ENCODE assay signal across 14 cellular contexts in the genomic region with DNA sequence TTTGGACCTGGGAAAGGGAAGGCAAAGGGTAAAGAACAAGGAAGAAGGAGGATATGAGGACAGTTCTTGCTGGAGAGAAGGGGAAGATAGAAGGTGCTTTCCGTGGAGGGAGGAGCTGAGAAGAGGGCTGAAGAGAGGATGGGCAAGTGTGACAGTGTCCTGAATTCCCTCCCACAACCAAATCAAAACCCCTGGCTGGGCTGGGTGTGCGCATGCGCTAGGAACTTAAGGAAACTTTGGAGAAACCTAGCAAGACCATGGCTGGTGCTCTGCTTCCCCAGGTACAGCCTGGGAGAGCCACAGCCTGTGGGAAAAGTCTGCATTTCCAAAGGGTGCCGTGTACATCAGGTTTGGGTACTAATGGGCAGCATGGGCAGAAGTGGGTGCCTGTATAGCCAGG. TPM values are rescaled to one million over a fixed set of nuclear protein-coding genes. Genes with fewer than 3 reads are reported as not detected.
A peak's percentile ranks its signal among the peaks of the same experiment; 100 is the strongest.
DNase-seq lines count a peak whose midpoint lies in the region; ATAC-seq and TF ChIP-seq lines count a peak whose summit lies in the region.
"Had no signal": no experiment of that assay in that cellular context is flagged by ENCODE, and none has a peak within 500 bp of the region (broad histone marks: within the 10 kb centered on the region; RNA-seq: fewer than 3 reads in every experiment).

No MANE protein-coding gene starts in this region.

- no peaks in the 10 kb centered on the region for H3K79me2 ChIP-seq in GM23248 (ENCODE audit: insufficient read depth)
- no peaks in the 10 kb centered on the region for H3K79me2 ChIP-seq in PC-3 (ENCODE audit: low read length)

- DNase-seq in GM23248 (no peak), PC-3 (no peak), mesenchymal stem cell (no peak), NCI-H345 treated with DMSO at 0.1 percent for 48 hours (lab: John Stamatoyannopoulos, UW; ENCODE audit: unreplicated experiment) (no peak), heart right ventricle (no peak)
- DNase-seq in CD4-positive, alpha-beta T cell = no peak
- DNase-seq: BE2C; Caco-2; CD8-positive, alpha-beta T cell; DMS53; GF-D8 had no signal

- H2BK5ac ChIP-seq in mesenchymal stem cell (ENCODE audit: low read depth, low read length, poor library complexity, severe bottlenecking) = no peak overlapping the region

- H3K9me2 ChIP-seq in GM23248 (ENCODE audit: insufficient read depth) = no peaks in the 10 kb centered on the region
- H3K9me2 ChIP-seq in PC-3 (replicated peaks; ENCODE audit: low read length) = no peaks in the 10 kb centered on the region

- H3K4me3 ChIP-seq in GM23248 = no peak overlapping the region
- no peak overlapping the region for H3K4me3 ChIP-seq in PC-3 (ENCODE audit: low read length)
- no peak overlapping the region for H3K4me3 ChIP-seq in mesenchymal stem cell (ENCODE audit: insufficient read depth in 1 of 2, low read depth in 1 of 2, low read length in 2 of 2)
- no peak overlapping the region for H3K4me3 ChIP-seq in skeletal muscle satellite cell (ENCODE audit: low read length)
- no peak overlapping the region for H3K4me3 ChIP-seq in heart right ventricle
- H3K4me3 ChIP-seq: HAP-1 had no signal

- peaks cover 38% of the 10 kb centered on the region for H3K4me1 ChIP-seq in GM23248 (ENCODE audit: insufficient read depth)
- peaks cover 50% of the 10 kb centered on the region for H3K4me1 ChIP-seq in PC-3 (ENCODE audit: insufficient read depth, low read length)
- peaks cover 3% of the 10 kb centered on the region for H3K4me1 ChIP-seq in mesenchymal stem cell (ENCODE audit: control insufficient read depth, insufficient read depth, low read depth, low read length)
- H3K4me1 ChIP-seq in skeletal muscle satellite cell (ENCODE audit: control insufficient read depth, insufficient read depth, low read length) = peaks cover 54% of the 10 kb centered on the region
- no peaks in the 10 kb centered on the region for H3K4me1 ChIP-seq in heart right ventricle
- H3K4me1 ChIP-seq: BE2C, HAP-1 had no signal

- peaks cover 57% of the 10 kb centered on the region for H3K27me3 Mint-ChIP-seq in CD4-positive, alpha-beta T cell

- H3K27ac ChIP-seq in GM23248 (no peak overlapping the region), PC-3 (ENCODE audit: low read length) (no peak overlapping the region), mesenchymal stem cell (ENCODE audit: low read length, poor library complexity, severe bottlenecking) (no peak overlapping the region), heart right ventricle (no peak overlapping the region)
- no peak overlapping the region for H3K27ac ChIP-seq in CD4-positive, alpha-beta T cell (ENCODE audit: low read depth, low read length)
- H3K27ac ChIP-seq: C4-2B had no signal

- H3K27me3 ChIP-seq in GM23248 (replicated peaks; ENCODE audit: insufficient read depth) = no peaks in the 10 kb centered on the region
- H3K27me3 ChIP-seq in PC-3 (ENCODE audit: low read length) = no peaks in the 10 kb centered on the region
- H3K27me3 ChIP-seq in mesenchymal stem cell (ENCODE audit: control insufficient read depth in 1 of 2, insufficient read depth in 1 of 2, low read length in 2 of 2) = peaks cover 0 to 6% of the 10 kb centered on the region in 2 experiments
- H3K27me3 ChIP-seq in skeletal muscle satellite cell (ENCODE audit: control insufficient read depth, insufficient read depth, low read length) = no peaks in the 10 kb centered on the region
- H3K27me3 ChIP-seq in CD4-positive, alpha-beta T cell (ENCODE audit: control insufficient read depth, insufficient read depth, low read length) = peaks cover 4% of the 10 kb centered on the region
- peaks cover 0 to 34% (median 22%) of the 10 kb centered on the region in 7 donors for H3K27me3 ChIP-seq in heart right ventricle
- H3K27me3 ChIP-seq: BE2C had no signal

- peak overlapping the region; percentile 4 to 95 for H2BK12ac ChIP-seq in mesenchymal stem cell (ENCODE audit: low read length in 2 of 2)

- no peak overlapping the region for H2BK120ac ChIP-seq in mesenchymal stem cell (ENCODE audit: low read depth, low read length)

- no peaks in the 10 kb centered on the region for H3K79me1 ChIP-seq in mesenchymal stem cell (replicated peaks; ENCODE audit: low read length, poor library complexity, severe bottlenecking)

- intact Hi-C loops in PC-3 (cut with micrococcal nuclease) = no loop called here
- intact Hi-C loops in CD4-positive, alpha-beta T cell (cut with DNase I, micrococcal nuclease) = no loop called here
- intact Hi-C loops in heart right ventricle (cut with DNase I) = no loop called here

- no peak for ATAC-seq in PC-3
- no peak for ATAC-seq in CD4-positive, alpha-beta T cell (ENCODE audit: poor library complexity)
- ATAC-seq in heart right ventricle = no peak
- ATAC-seq: CD8-positive, alpha-beta T cell had no signal

- no peak for TF ChIP-seq CTCF in PC-3 (conservative IDR thresholded peaks at IDR 0.05; ENCODE audit: low read depth, low read length)
- TF ChIP-seq CTCF in CD4-positive, alpha-beta T cell (IDR thresholded peaks at IDR 0.05) = no peak
- TF ChIP-seq CTCF in heart right ventricle (IDR thresholded peaks at IDR 0.05) = no peak

- peak overlapping the region; percentile 92 for H2AK5ac ChIP-seq in mesenchymal stem cell (ENCODE audit: low read length, severe bottlenecking)

- in situ Hi-C loops in GM23248 (cut with MboI) = no loop called here

- H3K4me3 Mint-ChIP-seq in CD4-positive, alpha-beta T cell = no peak overlapping the region
- H3K4me3 Mint-ChIP-seq: CD8-positive, alpha-beta T cell had no signal

- H3K9me3 ChIP-seq in GM23248 (ENCODE audit: low read depth) = no peaks in the 10 kb centered on the region
- H3K9me3 ChIP-seq in PC-3 (ENCODE audit: low read length) = no peaks in the 10 kb centered on the region
- H3K9me3 ChIP-seq in mesenchymal stem cell (ENCODE audit: control insufficient read depth, low read length) = no peaks in the 10 kb centered on the region
- no peaks in the 10 kb centered on the region for H3K9me3 ChIP-seq in skeletal muscle satellite cell (replicated peaks; ENCODE audit: low read length)
- H3K9me3 ChIP-seq in CD4-positive, alpha-beta T cell (ENCODE audit: control insufficient read depth, low read length) = no peaks in the 10 kb centered on the region
- no peaks in the 10 kb centered on the region for H3K9me3 ChIP-seq in heart right ventricle
- H3K9me3 ChIP-seq: BE2C, Caco-2, HAP-1 had no signal

- H3K9me3 Mint-ChIP-seq in CD4-positive, alpha-beta T cell = no peaks in the 10 kb centered on the region
- H3K9me3 Mint-ChIP-seq: CD8-positive, alpha-beta T cell had no signal

- H3K4me2 ChIP-seq in GM23248 (ENCODE audit: unreplicated experiment) (peak overlapping the region; percentile 55), PC-3 (ENCODE audit: low read length) (peak overlapping the region; percentile 5; the same call in 1 of the 2 replicates), mesenchymal stem cell (ENCODE audit: low read length, poor library complexity, severe bottlenecking) (no peak overlapping the region), skeletal muscle satellite cell (ENCODE audit: low read length) (peak overlapping the region; percentile 6)

- WGBS in GM23248 (ENCODE audit: low coverage in 1 of 2, low lambda C conversion rate in 2 of 2, missing lambda C conversion rate in 2 of 2), 2 experiments = 98% methylated on average over 4 of the region's 4 CpGs
- WGBS in mesenchymal stem cell = 95% methylated on average over 3 of the region's 4 CpGs
- 84 to 92% methylated on average over 4 of the region's 4 CpGs for WGBS in heart right ventricle, 2 donors

- H3K36me3 Mint-ChIP-seq in CD4-positive, alpha-beta T cell (ENCODE audit: low read depth) = no peaks in the 10 kb centered on the region
- H3K36me3 Mint-ChIP-seq: CD8-positive, alpha-beta T cell had no signal

- H2AFZ ChIP-seq in GM23248 (no peak overlapping the region), PC-3 (ENCODE audit: low read length) (no peak overlapping the region), mesenchymal stem cell (ENCODE audit: low read depth, low read length) (no peak overlapping the region)

- H3F3A ChIP-seq in GM23248 (ENCODE audit: insufficient read depth) (peaks cover 23% of the 10 kb centered on the region), PC-3 (ENCODE audit: low read length, unreplicated experiment) (no peaks in the 10 kb centered on the region)

- H3K18ac ChIP-seq in mesenchymal stem cell (ENCODE audit: low read depth in 1 of 2, low read length in 2 of 2) = peak overlapping the region; percentile 16 to 21

- H3K27ac Mint-ChIP-seq in CD4-positive, alpha-beta T cell = no peak overlapping the region
- H3K27ac Mint-ChIP-seq: CD8-positive, alpha-beta T cell had no signal

- H3K9ac ChIP-seq in GM23248 = no peak overlapping the region
- H3K9ac ChIP-seq in PC-3 (ENCODE audit: low read length) = no peak overlapping the region
- no peak overlapping the region for H3K9ac ChIP-seq in mesenchymal stem cell (ENCODE audit: low read length)
- no peak overlapping the region for H3K9ac ChIP-seq in skeletal muscle satellite cell (ENCODE audit: low read depth, low read length)

- no peak overlapping the region for H4K8ac ChIP-seq in mesenchymal stem cell (ENCODE audit: low read length)

- H4K20me1 ChIP-seq in GM23248 (ENCODE audit: insufficient read depth) = no peaks in the 10 kb centered on the region
- no peaks in the 10 kb centered on the region for H4K20me1 ChIP-seq in PC-3 (ENCODE audit: low read length)

- H4K91ac ChIP-seq in mesenchymal stem cell (ENCODE audit: low read length) = peak overlapping the region; percentile 69

- no peak overlapping the region for H3K23ac ChIP-seq in mesenchymal stem cell (ENCODE audit: low read length in 2 of 2)

- no peaks in the 10 kb centered on the region for H3K4me1 Mint-ChIP-seq in CD4-positive, alpha-beta T cell (ENCODE audit: low read depth)

- peak overlapping the region in 1 of 2 experiments; percentile 63 for H3K4ac ChIP-seq in mesenchymal stem cell (ENCODE audit: low read depth in 1 of 2, low read length in 2 of 2)

- H3K36me3 ChIP-seq in GM23248 (ENCODE audit: low read depth) = no peaks in the 10 kb centered on the region
- H3K36me3 ChIP-seq in PC-3 (ENCODE audit: low read depth, low read length) = no peaks in the 10 kb centered on the region
- H3K36me3 ChIP-seq in mesenchymal stem cell (ENCODE audit: control insufficient read depth in 1 of 2, insufficient read depth in 2 of 2, low read depth in 1 of 2, low read length in 2 of 2) = no peaks in the 10 kb centered on the region
- H3K36me3 ChIP-seq in skeletal muscle satellite cell (ENCODE audit: insufficient read depth, low read length) = no peaks in the 10 kb centered on the region
- no peaks in the 10 kb centered on the region for H3K36me3 ChIP-seq in heart right ventricle
- H3K36me3 ChIP-seq: BE2C, HAP-1 had no signal

- no peak overlapping the region for H3K14ac ChIP-seq in mesenchymal stem cell (ENCODE audit: low read length in 2 of 2)

- no TSS peak for BruUV-seq in PC-3 (replicated peaks; lab: Mats Ljungman, UMichigan)

- CTCF ChIA-PET in PC-3 (lab: Charles Lee) = no interaction called here
- CTCF ChIA-PET in CD4-positive, alpha-beta T cell (lab: Charles Lee) = no interaction called here

- H2BK15ac ChIP-seq in mesenchymal stem cell (ENCODE audit: low read depth, poor library complexity, severe bottlenecking) = peak overlapping the region; percentile 12

- POLR2A ChIA-PET in PC-3 (lab: Charles Lee; ENCODE audit: unreplicated experiment) = no interaction called here
- POLR2A ChIA-PET in CD4-positive, alpha-beta T cell (lab: Charles Lee) = no interaction called here

RNA-seq across cellular contexts. Expression of a gene that starts 29.0 kb away (rescaled TPM):
- 30.9 and 37.0 TPM in 2 replicates for total RNA-seq in GM23248 (2014; rRNA removed; shearing (Covaris generic))
- polyA plus RNA-seq in GM23248 (2016; fragmentation: Nextera tagmentation; extraction: Ambion mirVana) (12.4 and 12.5 TPM in 2 replicates), heart right ventricle (1 to 10 TPM; 1.8 to 3.4 TPM)
- total RNA-seq in PC-3 (2014; rRNA removed) (71.4 and 97.1 TPM in 2 replicates), heart right ventricle (1 to 10 TPM in 7 of 10 donors, under 1 TPM in 3; 0.57 to 4.7 (median 1.3) TPM)
- 6.1 TPM for polyA plus RNA-seq in mesenchymal stem cell (2013, experiment 1 of 2)
- 6.3 TPM for polyA plus RNA-seq in mesenchymal stem cell (2013, experiment 2 of 2)
- 56.0 and 74.5 TPM in 2 replicates for total RNA-seq in skeletal muscle satellite cell (2012; rRNA removed)
- total RNA-seq in CD4-positive, alpha-beta T cell = not detected
- total RNA-seq: CD8-positive, alpha-beta T cell had no signal
